25 cellular contexts compared by ENCODE assay signal in genomic region chr1:181784039-181784683, GRCh38.
DNase-seq lines count a peak whose midpoint lies in the region; ATAC-seq and TF ChIP-seq lines count a peak whose summit lies in the region.
"Had no signal": no experiment of that assay in that cellular context is flagged by ENCODE, and none has a peak within 500 bp of the region (broad histone marks: within the 10 kb centered on the region; RNA-seq: fewer than 3 reads in every experiment).

No MANE protein-coding gene starts in this region.

- H3K27me3 ChIP-seq in heart left ventricle = peaks cover 0 to 3% (median 0%) of the 10 kb centered on the region in 9 donors
- no peaks in the 10 kb centered on the region for H3K27me3 ChIP-seq in RWPE2 (ENCODE audit: insufficient read depth, poor library complexity, severe bottlenecking)
- H3K27me3 ChIP-seq: BLaER1, esophagus squamous epithelium, gastroesophageal sphincter, SJSA1 had no signal

- H3K9me3 Mint-ChIP-seq in activated CD8-positive, alpha-beta T cell treated with anti-CD3 and anti-CD28 coated beads, Interleukin-2, amount 10 ng/mL, durations not matched to agents 7 days and 5 days (ENCODE audit: insufficient read depth) = no peaks in the 10 kb centered on the region
- H3K9me3 Mint-ChIP-seq: activated naive CD8-positive, alpha-beta T cell treated with anti-CD3 and anti-CD28 coated beads, Interleukin-2, amount 50 U/mL, for 24 hours had no signal

- no peak overlapping the region for H3K27ac ChIP-seq in heart left ventricle
- no peak overlapping the region for H3K27ac ChIP-seq in RWPE2 (ENCODE audit: poor library complexity, severe bottlenecking)
- H3K27ac ChIP-seq: BLaER1, gastroesophageal sphincter, GM23248, SJSA1 had no signal

- TF ChIP-seq CTCF in heart left ventricle (IDR thresholded peaks at IDR 0.05) (no peak), RWPE2 (IDR thresholded peaks at IDR 0.05; ENCODE audit: poor library complexity, severe bottlenecking) (no peak)

- intact Hi-C loops in left cardiac atrium (cut with DNase I) = no loop called here
- intact Hi-C loops in heart left ventricle (cut with DNase I) = no loop called here

- H3K9me3 ChIP-seq in heart left ventricle (no peaks in the 10 kb centered on the region), RWPE2 (ENCODE audit: severe bottlenecking) (no peaks in the 10 kb centered on the region)
- H3K9me3 ChIP-seq: BLaER1, Caco-2, esophagus squamous epithelium, gastroesophageal sphincter, SJSA1 had no signal

- H3K4me3 ChIP-seq in heart left ventricle (no peak overlapping the region), RWPE2 (ENCODE audit: severe bottlenecking) (no peak overlapping the region)
- H3K4me3 ChIP-seq: BLaER1, esophagus squamous epithelium, gastroesophageal sphincter, GM23248, SJSA1 had no signal

- no peak overlapping the region for H3K27ac Mint-ChIP-seq in activated CD8-positive, alpha-beta T cell treated with anti-CD3 and anti-CD28 coated beads, Interleukin-2, amount 10 ng/mL, durations not matched to agents 7 days and 5 days
- H3K27ac Mint-ChIP-seq: activated naive CD8-positive, alpha-beta T cell treated with anti-CD3 and anti-CD28 coated beads, Interleukin-2, amount 50 U/mL, for 24 hours; naive B cell had no signal

- 46 to 53% (median 50%) methylated on average over 3 of the region's 3 CpGs for WGBS in heart left ventricle, 4 donors

- ATAC-seq in left cardiac atrium (peak; percentile 38 to 87), heart left ventricle (no peak), RWPE2 (ENCODE audit: low read depth) (peak; percentile 45; the same call in 1 of the 3 replicates)
- no peak for ATAC-seq in activated CD8-positive, alpha-beta T cell treated with anti-CD3 and anti-CD28 coated beads, Interleukin-2, amount 10 ng/mL, durations not matched to agents 7 days and 5 days
- ATAC-seq: activated naive CD8-positive, alpha-beta T cell treated with anti-CD3 and anti-CD28 coated beads, Interleukin-2, amount 50 U/mL, for 24 hours; gastroesophageal sphincter; PC-3 had no signal

- no peak for DNase-seq in left cardiac atrium
- DNase-seq in heart left ventricle = no peak
- no peak for DNase-seq in RWPE2 (ENCODE audit: low spot score)
- DNase-seq in inferior parietal cortex (ENCODE audit: extremely low spot score) = peak; percentile 22
- peak; percentile 27 for DNase-seq in superior temporal gyrus (ENCODE audit: extremely low spot score)
- DNase-seq in activated CD8-positive, alpha-beta T cell treated with anti-CD3 and anti-CD28 coated beads, Interleukin-2, amount 10 ng/mL, durations not matched to agents 7 days and 5 days = no peak
- DNase-seq in D341Med (ENCODE audit: low spot score) = no peak
- DNase-seq in NCI-H524 (lab: John Stamatoyannopoulos, UW) = no peak
- DNase-seq: activated effector memory CD4-positive, alpha-beta T cell treated with anti-CD3 and anti-CD28 coated beads, Interleukin-2, amount 50 U/mL, for 16 hours; activated naive CD8-positive, alpha-beta T cell treated with anti-CD3 and anti-CD28 coated beads, Interleukin-2, amount 50 U/mL, for 24 hours; Caco-2; effector memory CD4-positive, alpha-beta T cell; esophagus squamous epithelium; GM23248; mesendoderm; naive B cell; NCI-H146; NCI-H2171; NCI-H526 treated with DMSO at 0.1 percent for 48 hours; PC-3; stimulated activated CD8-positive, alpha-beta memory T cell treated with anti-CD3 and anti-CD28 coated beads, Interleukin-4, amount 100 ng/mL, for 48 hours; T-helper 2 cell had no signal

- POLR2A ChIA-PET in activated CD8-positive, alpha-beta T cell treated with anti-CD3 and anti-CD28 coated beads, Interleukin-2, amount 10 ng/mL, durations not matched to agents 7 days and 5 days (lab: Charles Lee) = no interaction called here

- TF ChIP-seq POLR2A in heart left ventricle (IDR thresholded peaks at IDR 0.05) = no peak

- H3K4me3 Mint-ChIP-seq in activated CD8-positive, alpha-beta T cell treated with anti-CD3 and anti-CD28 coated beads, Interleukin-2, amount 10 ng/mL, durations not matched to agents 7 days and 5 days = no peak overlapping the region
- H3K4me3 Mint-ChIP-seq: activated naive CD8-positive, alpha-beta T cell treated with anti-CD3 and anti-CD28 coated beads, Interleukin-2, amount 50 U/mL, for 24 hours; naive B cell had no signal

- CTCF ChIA-PET in activated CD8-positive, alpha-beta T cell treated with anti-CD3 and anti-CD28 coated beads, Interleukin-2, amount 10 ng/mL, durations not matched to agents 7 days and 5 days (lab: Charles Lee) = no interaction called here

- H3K4me1 Mint-ChIP-seq in activated CD8-positive, alpha-beta T cell treated with anti-CD3 and anti-CD28 coated beads, Interleukin-2, amount 10 ng/mL, durations not matched to agents 7 days and 5 days (ENCODE audit: low read depth) = no peaks in the 10 kb centered on the region
- H3K4me1 Mint-ChIP-seq: activated naive CD8-positive, alpha-beta T cell treated with anti-CD3 and anti-CD28 coated beads, Interleukin-2, amount 50 U/mL, for 24 hours; naive B cell had no signal

- H3K36me3 ChIP-seq in heart left ventricle (no peaks in the 10 kb centered on the region), RWPE2 (ENCODE audit: low read depth) (no peaks in the 10 kb centered on the region)
- H3K36me3 ChIP-seq: BLaER1, esophagus squamous epithelium, gastroesophageal sphincter, SJSA1 had no signal

- no peaks in the 10 kb centered on the region for H3K36me3 Mint-ChIP-seq in activated CD8-positive, alpha-beta T cell treated with anti-CD3 and anti-CD28 coated beads, Interleukin-2, amount 10 ng/mL, durations not matched to agents 7 days and 5 days (ENCODE audit: low read depth)
- H3K36me3 Mint-ChIP-seq: naive B cell had no signal

- peaks cover 3% of the 10 kb centered on the region for H3K27me3 Mint-ChIP-seq in activated CD8-positive, alpha-beta T cell treated with anti-CD3 and anti-CD28 coated beads, Interleukin-2, amount 10 ng/mL, durations not matched to agents 7 days and 5 days (ENCODE audit: low read depth)

- H3K4me1 ChIP-seq in heart left ventricle = no peaks in the 10 kb centered on the region
- no peaks in the 10 kb centered on the region for H3K4me1 ChIP-seq in RWPE2 (ENCODE audit: insufficient read depth, poor library complexity, severe bottlenecking)
- H3K4me1 ChIP-seq: Caco-2, gastroesophageal sphincter had no signal

Comparison
In these comparisons a context has a peak if more than half of its experiments do, and no peak if none do; other contexts are left out.
1. ATAC-seq: peak in left cardiac atrium (2 of 2) and RWPE2 (single experiment); none in heart left ventricle (0 of 4) and activated CD8-positive, alpha-beta T cell treated with anti-CD3 and anti-CD28 coated beads, Interleukin-2, amount 10 ng/mL, durations not matched to agents 7 days and 5 days (single experiment).
2. DNase-seq: peak in inferior parietal cortex (single experiment) and superior temporal gyrus (single experiment); none in left cardiac atrium (single experiment), heart left ventricle (0 of 5), RWPE2 (single experiment), activated CD8-positive, alpha-beta T cell treated with anti-CD3 and anti-CD28 coated beads, Interleukin-2, amount 10 ng/mL, durations not matched to agents 7 days and 5 days (single experiment), D341Med (single experiment) and NCI-H524 (0 of 2).